ENCODE assay signal across 8 cellular contexts in the genomic region with DNA sequence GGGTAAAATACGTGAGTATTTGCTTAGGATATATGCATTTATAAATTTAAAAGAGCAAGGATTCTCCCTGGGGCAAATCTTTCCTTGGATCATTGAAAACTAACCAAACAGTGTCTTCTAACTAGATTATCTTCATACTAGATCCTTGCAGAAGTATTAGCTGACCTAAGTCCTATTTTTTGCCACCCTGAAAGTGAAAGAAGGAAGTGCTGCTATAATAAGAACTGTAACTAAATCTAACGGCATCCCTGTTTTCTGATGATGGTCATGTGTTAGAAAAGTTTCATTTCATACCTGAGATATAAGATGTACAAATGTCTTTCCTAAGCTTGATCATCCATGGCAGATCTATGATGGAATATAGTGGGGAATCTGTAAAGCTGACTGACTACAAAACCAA.
DNase-seq lines count a peak whose midpoint lies in the region; ATAC-seq, FAIRE-seq and TF ChIP-seq lines count a peak whose summit lies in the region.

No MANE protein-coding gene starts in this region.

- H3K36me3 ChIP-seq in astrocyte (ENCODE audit: insufficient read depth, low read length): no peaks in the 10 kb centered on the region
- H3K36me3 ChIP-seq in naive thymus-derived CD4-positive, alpha-beta T cell (ENCODE audit: control insufficient read depth in 2 of 3, insufficient read depth in 3 of 3, low read length in 3 of 3): no peaks in the 10 kb centered on the region

- H3K27me3 ChIP-seq in astrocyte (ENCODE audit: insufficient read depth, low read length): no peaks in the 10 kb centered on the region
- H3K27me3 ChIP-seq in naive thymus-derived CD4-positive, alpha-beta T cell (ENCODE audit: control insufficient read depth in 2 of 2, insufficient read depth in 2 of 2, low read length in 2 of 2): no peaks in the 10 kb centered on the region

- no peaks in the 10 kb centered on the region for H3K36me3 Mint-ChIP-seq in astrocyte (ENCODE audit: low read depth, unreplicated experiment)
- no peaks in the 10 kb centered on the region for H3K36me3 Mint-ChIP-seq in naive thymus-derived CD4-positive, alpha-beta T cell

- FAIRE-seq in GM12892 (lab: Jason Lieb, UNC) (peak; percentile 60), astrocyte (lab: Jason Lieb, UNC) (peak; percentile 87)

- no peak overlapping the region for H2AFZ ChIP-seq in astrocyte (ENCODE audit: low read depth, low read length)

- no peaks in the 10 kb centered on the region for H3K27me3 Mint-ChIP-seq in astrocyte (ENCODE audit: low read depth, unreplicated experiment)
- no peaks in the 10 kb centered on the region for H3K27me3 Mint-ChIP-seq in naive thymus-derived CD4-positive, alpha-beta T cell

- H3K9me3 Mint-ChIP-seq in astrocyte (ENCODE audit: unreplicated experiment): no peaks in the 10 kb centered on the region
- H3K9me3 Mint-ChIP-seq in naive thymus-derived CD4-positive, alpha-beta T cell: peaks cover 0 to 2% (median 0%) of the 10 kb centered on the region in 11 donors

- peak overlapping the region; percentile 84 for H3K27ac ChIP-seq in astrocyte (ENCODE audit: low read depth, low read length)
- H3K27ac ChIP-seq in naive thymus-derived CD4-positive, alpha-beta T cell (ENCODE audit: low read depth, low read length): no peak overlapping the region
- H3K27ac ChIP-seq in caudate nucleus (ENCODE audit: low read depth, low read length): no peak overlapping the region

- TF ChIP-seq CTCF in astrocyte (IDR thresholded peaks at IDR 0.05; ENCODE audit: insufficient read depth, low read depth, low read length): no peak

- H3K9me3 ChIP-seq in astrocyte (ENCODE audit: insufficient read depth, low read depth, low read length): no peaks in the 10 kb centered on the region
- no peaks in the 10 kb centered on the region for H3K9me3 ChIP-seq in naive thymus-derived CD4-positive, alpha-beta T cell (ENCODE audit: control insufficient read depth in 2 of 3, low read length in 3 of 3)

- peak; percentile 50 for ATAC-seq in HG03159 (IDR thresholded peaks at IDR 0.05; ENCODE audit: unreplicated experiment)
- peak; percentile 54 for ATAC-seq in naive thymus-derived CD4-positive, alpha-beta T cell

- H3K4me1 ChIP-seq in astrocyte (ENCODE audit: insufficient read depth, low read length): peaks cover 35% of the 10 kb centered on the region
- H3K4me1 ChIP-seq in naive thymus-derived CD4-positive, alpha-beta T cell (ENCODE audit: control insufficient read depth in 2 of 2, insufficient read depth in 2 of 2, low read length in 2 of 2): no peaks in the 10 kb centered on the region

- peak overlapping the region; percentile 93 for H3K27ac Mint-ChIP-seq in astrocyte (ENCODE audit: unreplicated experiment)
- no peak overlapping the region for H3K27ac Mint-ChIP-seq in naive thymus-derived CD4-positive, alpha-beta T cell

- H3K4me3 ChIP-seq in astrocyte (ENCODE audit: insufficient read depth, low read depth, low read length): peak overlapping the region; percentile 23
- H3K4me3 ChIP-seq in naive thymus-derived CD4-positive, alpha-beta T cell (ENCODE audit: low read length): no peak overlapping the region

- POLR2A ChIA-PET in naive thymus-derived CD4-positive, alpha-beta T cell (lab: Charles Lee): no interaction called here

- no peaks in the 10 kb centered on the region for H4K20me1 ChIP-seq in astrocyte (ENCODE audit: insufficient read depth, low read length)

- intact Hi-C loops in naive thymus-derived CD4-positive, alpha-beta T cell (cut with micrococcal nuclease): no loop called here

- DNase-seq in GM12892 (ENCODE audit: insufficient read length): no peak
- DNase-seq in astrocyte (ENCODE audit: low read depth): no peak
- no peak for DNase-seq in naive thymus-derived CD4-positive, alpha-beta T cell
- DNase-seq in NCI-H510A (lab: John Stamatoyannopoulos, UW): no peak
- DNase-seq in GOT3 (lab: John Stamatoyannopoulos, UW): no peak
- no peak for DNase-seq in NCI-H345 (lab: John Stamatoyannopoulos, UW)
- DNase-seq in caudate nucleus (lab: John Stamatoyannopoulos, UW): no peak

- H3K79me2 ChIP-seq in astrocyte (ENCODE audit: insufficient read depth, low read length): no peaks in the 10 kb centered on the region

- H3K4me3 Mint-ChIP-seq in astrocyte (ENCODE audit: unreplicated experiment): no peak overlapping the region
- peak overlapping the region in 8 of 10 donors; percentile 6 to 66 (median 44) for H3K4me3 Mint-ChIP-seq in naive thymus-derived CD4-positive, alpha-beta T cell

- H3K4me2 ChIP-seq in astrocyte (ENCODE audit: low read length): peak overlapping the region; percentile 72

- H3K9ac ChIP-seq in astrocyte (ENCODE audit: low read length): peak overlapping the region; percentile 68

- CTCF ChIA-PET in naive thymus-derived CD4-positive, alpha-beta T cell (lab: Charles Lee): no interaction called here

- no peak for TF ChIP-seq POLR2A in GM12892 (IDR thresholded peaks at IDR 0.05; ENCODE audit: low read depth, low read length)

- H3K4me1 Mint-ChIP-seq in astrocyte (ENCODE audit: low read depth, unreplicated experiment): peaks cover 18% of the 10 kb centered on the region
- peaks cover 10 to 31% (median 21%) of the 10 kb centered on the region in 7 donors for H3K4me1 Mint-ChIP-seq in naive thymus-derived CD4-positive, alpha-beta T cell
